Comparison of ENCODE assay signal across 1 cellular context in the genomic region with DNA sequence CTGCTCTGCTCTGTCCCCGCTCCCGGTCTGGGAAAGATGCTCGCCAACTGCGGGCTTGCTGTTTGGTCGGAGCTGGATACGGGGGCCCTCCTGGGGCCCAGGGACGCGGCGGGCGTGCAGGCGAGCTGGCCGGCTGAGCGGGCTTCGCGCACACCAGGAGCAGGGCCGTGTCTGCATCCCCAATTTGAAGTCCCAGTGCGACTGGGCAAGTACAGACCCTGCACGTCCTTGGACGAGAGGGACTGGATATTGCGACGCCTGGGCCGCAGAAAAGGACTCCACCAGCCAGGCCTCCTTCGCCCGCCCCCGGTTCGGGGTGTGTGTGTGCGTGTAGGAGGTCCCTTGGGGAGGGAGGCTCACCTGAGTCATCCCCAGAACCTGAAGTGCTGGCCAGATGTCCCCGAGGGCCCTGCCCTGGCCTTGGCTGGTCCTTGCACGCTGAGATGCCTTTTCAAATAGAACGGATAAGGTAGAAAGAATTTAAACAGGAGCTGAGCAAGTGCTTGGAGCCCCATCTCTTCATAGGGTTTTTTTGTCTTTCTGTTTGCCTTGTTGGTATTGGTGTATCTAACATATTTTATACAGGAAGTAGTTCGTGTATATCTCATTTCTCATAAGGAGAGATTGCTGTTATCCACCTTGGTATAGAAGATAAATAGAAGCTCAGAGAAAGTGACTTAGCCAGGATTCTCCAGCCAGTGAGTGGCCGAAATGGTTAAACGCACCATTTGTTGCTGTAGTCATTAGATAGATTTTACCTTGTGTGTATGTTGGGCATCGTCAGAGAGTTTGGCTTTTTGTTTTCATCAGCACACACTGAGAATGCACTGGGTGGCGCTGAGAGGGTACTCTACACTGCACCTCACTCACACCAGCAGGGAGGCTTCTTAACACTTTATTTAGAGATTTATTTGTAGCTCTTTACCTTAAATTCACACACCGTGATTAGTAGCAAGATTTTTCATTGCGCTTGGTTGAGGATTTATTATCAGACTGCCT.
TF ChIP-seq lines count a peak whose summit lies in the region.

No MANE protein-coding gene starts in this region.

TF ChIP-seq in HepG2, 621 proteins besides CTCF, POLR2A, EP300 and RAD21 (continued from another document):
- TF ChIP-seq, protein P1, sequence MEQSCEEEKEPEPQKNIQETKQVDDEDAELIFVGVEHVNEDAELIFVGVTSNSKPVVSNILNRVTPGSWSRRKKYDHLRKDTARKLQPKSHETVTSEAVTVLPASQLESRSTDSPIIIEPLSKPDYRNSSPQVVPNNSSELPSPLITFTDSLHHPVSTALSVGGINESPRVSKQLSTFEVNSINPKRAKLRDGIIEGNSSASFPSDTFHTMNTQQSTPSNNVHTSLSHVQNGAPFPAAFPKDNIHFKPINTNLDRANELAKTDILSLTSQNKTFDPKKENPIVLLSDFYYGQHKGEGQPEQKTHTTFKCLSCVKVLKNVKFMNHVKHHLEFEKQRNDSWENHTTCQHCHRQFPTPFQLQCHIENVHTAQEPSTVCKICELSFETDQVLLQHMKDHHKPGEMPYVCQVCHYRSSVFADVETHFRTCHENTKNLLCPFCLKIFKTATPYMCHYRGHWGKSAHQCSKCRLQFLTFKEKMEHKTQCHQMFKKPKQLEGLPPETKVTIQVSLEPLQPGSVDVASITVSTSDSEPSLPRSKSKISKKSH (CRISPR knock-in tag; IDR thresholded peaks at IDR 0.05; ENCODE audit: borderline replicate concordance) = peak; percentile 51; the same call in 1 of the 2 replicates
- TF ChIP-seq SOX6 (IDR thresholded peaks at IDR 0.05) = no peak
- TF ChIP-seq SOX6 (CRISPR knock-in tag; IDR thresholded peaks at IDR 0.05) = no peak
- no peak for TF ChIP-seq HIC2 (CRISPR knock-in tag; IDR thresholded peaks at IDR 0.05; ENCODE audit: low read depth)
- no peak for TF ChIP-seq ZNF251 (CRISPR knock-in tag; IDR thresholded peaks at IDR 0.05)
- TF ChIP-seq CAMTA2 (CRISPR knock-in tag; IDR thresholded peaks at IDR 0.05; ENCODE audit: borderline replicate concordance) = no peak; the same call in 1 of the 2 replicates
- TF ChIP-seq, protein P2, sequence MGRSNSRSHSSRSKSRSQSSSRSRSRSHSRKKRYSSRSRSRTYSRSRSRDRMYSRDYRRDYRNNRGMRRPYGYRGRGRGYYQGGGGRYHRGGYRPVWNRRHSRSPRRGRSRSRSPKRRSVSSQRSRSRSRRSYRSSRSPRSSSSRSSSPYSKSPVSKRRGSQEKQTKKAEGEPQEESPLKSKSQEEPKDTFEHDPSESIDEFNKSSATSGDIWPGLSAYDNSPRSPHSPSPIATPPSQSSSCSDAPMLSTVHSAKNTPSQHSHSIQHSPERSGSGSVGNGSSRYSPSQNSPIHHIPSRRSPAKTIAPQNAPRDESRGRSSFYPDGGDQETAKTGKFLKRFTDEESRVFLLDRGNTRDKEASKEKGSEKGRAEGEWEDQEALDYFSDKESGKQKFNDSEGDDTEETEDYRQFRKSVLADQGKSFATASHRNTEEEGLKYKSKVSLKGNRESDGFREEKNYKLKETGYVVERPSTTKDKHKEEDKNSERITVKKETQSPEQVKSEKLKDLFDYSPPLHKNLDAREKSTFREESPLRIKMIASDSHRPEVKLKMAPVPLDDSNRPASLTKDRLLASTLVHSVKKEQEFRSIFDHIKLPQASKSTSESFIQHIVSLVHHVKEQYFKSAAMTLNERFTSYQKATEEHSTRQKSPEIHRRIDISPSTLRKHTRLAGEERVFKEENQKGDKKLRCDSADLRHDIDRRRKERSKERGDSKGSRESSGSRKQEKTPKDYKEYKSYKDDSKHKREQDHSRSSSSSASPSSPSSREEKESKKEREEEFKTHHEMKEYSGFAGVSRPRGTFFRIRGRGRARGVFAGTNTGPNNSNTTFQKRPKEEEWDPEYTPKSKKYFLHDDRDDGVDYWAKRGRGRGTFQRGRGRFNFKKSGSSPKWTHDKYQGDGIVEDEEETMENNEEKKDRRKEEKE (IDR thresholded peaks at IDR 0.05) = no peak
- TF ChIP-seq ZNF143 (CRISPR knock-in tag; IDR thresholded peaks at IDR 0.05) = 0 out of 2 replicates have a peak, but pooled peaks have one; percentile 10
- no peak for TF ChIP-seq ARNTL (CRISPR knock-in tag; IDR thresholded peaks at IDR 0.05)
- no peak for TF ChIP-seq SAP130 (CRISPR knock-in tag; IDR thresholded peaks at IDR 0.05; ENCODE audit: low read depth)
- no peak for TF ChIP-seq ZNF782 (CRISPR knock-in tag; IDR thresholded peaks at IDR 0.05; ENCODE audit: borderline replicate concordance)
- no peak for TF ChIP-seq SMAD1 (CRISPR knock-in tag; IDR thresholded peaks at IDR 0.05; ENCODE audit: borderline replicate concordance, low read depth)
- 0 out of 2 replicates have a peak, but pooled peaks have one; percentile 11 for TF ChIP-seq NFKB2 (CRISPR knock-in tag; IDR thresholded peaks at IDR 0.05; ENCODE audit: borderline replicate concordance)
- no peak for TF ChIP-seq FOXK1 (CRISPR knock-in tag; IDR thresholded peaks at IDR 0.05; ENCODE audit: borderline replicate concordance, low read depth)
- TF ChIP-seq ZBTB7A (CRISPR knock-in tag; IDR thresholded peaks at IDR 0.05) = 0 out of 2 replicates have a peak, but pooled peaks have one; percentile 25
- TF ChIP-seq STAG1 (CRISPR knock-in tag; IDR thresholded peaks at IDR 0.05) = peak; percentile 44
- TF ChIP-seq ADNP (CRISPR knock-in tag; IDR thresholded peaks at IDR 0.05) = no peak
- 0 out of 2 replicates have a peak, but pooled peaks have one; percentile 34 for TF ChIP-seq GFI1 (CRISPR knock-in tag; IDR thresholded peaks at IDR 0.05; ENCODE audit: borderline replicate concordance)
- TF ChIP-seq ZNF17 (CRISPR knock-in tag; IDR thresholded peaks at IDR 0.05) = 0 out of 2 replicates have a peak, but pooled peaks have one; percentile 5
- no peak for TF ChIP-seq ZNF720 (CRISPR knock-in tag; IDR thresholded peaks at IDR 0.05)
- TF ChIP-seq PHF8 (CRISPR knock-in tag; IDR thresholded peaks at IDR 0.05) = no peak
- no peak for TF ChIP-seq SSRP1 (CRISPR knock-in tag; IDR thresholded peaks at IDR 0.05)
- TF ChIP-seq AKAP8 (CRISPR knock-in tag; IDR thresholded peaks at IDR 0.05) = no peak
- TF ChIP-seq ZNF766 (CRISPR knock-in tag; IDR thresholded peaks at IDR 0.05; ENCODE audit: borderline replicate concordance) = no peak
- TF ChIP-seq PAWR (CRISPR knock-in tag; IDR thresholded peaks at IDR 0.05; ENCODE audit: borderline replicate concordance) = no peak
- TF ChIP-seq ASH2L (IDR thresholded peaks at IDR 0.05; ENCODE audit: insufficient read length, low read depth, low read length) = peak; percentile 7
- TF ChIP-seq ZNF160 (CRISPR knock-in tag; IDR thresholded peaks at IDR 0.05) = no peak
- 0 out of 2 replicates have a peak, but pooled peaks have one; percentile 15 for TF ChIP-seq IRX3 (CRISPR knock-in tag; IDR thresholded peaks at IDR 0.05; ENCODE audit: borderline replicate concordance, low read depth)
- no peak for TF ChIP-seq ZNF816 (CRISPR knock-in tag; IDR thresholded peaks at IDR 0.05; ENCODE audit: borderline replicate concordance)
